6 cellular contexts compared by ENCODE assay signal in the genomic region with DNA sequence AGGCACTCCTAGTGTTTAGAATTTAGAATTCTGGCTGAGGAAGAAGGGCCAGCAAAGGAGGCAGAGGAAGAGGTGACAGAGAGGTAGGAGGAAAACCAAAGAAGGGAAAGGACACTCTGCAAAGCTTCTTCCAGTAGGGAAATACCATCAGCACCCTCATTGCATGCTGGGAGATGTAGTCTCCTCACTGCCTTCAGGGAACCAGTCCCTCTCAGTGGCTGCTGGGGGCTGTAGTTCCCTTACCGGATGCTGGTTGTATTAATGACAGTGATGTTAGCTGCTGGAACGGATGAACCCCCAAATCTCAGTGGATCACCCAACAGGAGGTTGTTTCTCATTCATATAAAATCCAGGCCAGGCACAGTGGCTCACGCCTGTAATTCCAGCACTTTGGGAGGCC. TPM values are rescaled to one million over a fixed set of nuclear protein-coding genes. Genes with fewer than 3 reads are reported as not detected.
DNase-seq lines count a peak whose midpoint lies in the region; ATAC-seq and TF ChIP-seq lines count a peak whose summit lies in the region.

No MANE protein-coding gene starts in this region.

- H3K27ac Mint-ChIP-seq in HFFc6 = no peak overlapping the region

- peaks cover 13% of the 10 kb centered on the region for H3K36me3 Mint-ChIP-seq in HFFc6 (ENCODE audit: low read depth)

- H3K27me3 Mint-ChIP-seq in HFFc6 (ENCODE audit: insufficient read depth) = peaks cover 3% of the 10 kb centered on the region

- DNase-seq in DMS153 treated with DMSO at 0.1 percent for 48 hours (lab: John Stamatoyannopoulos, UW; ENCODE audit: unreplicated experiment) = peak; percentile 58
- DNase-seq in HFFc6 = peak; percentile 54
- DNase-seq in SW480 (ENCODE audit: low spot score) = peak; percentile 77
- peak; percentile 39 for DNase-seq in globus pallidus (ENCODE audit: low spot score)
- DNase-seq in putamen (ENCODE audit: low spot score) = no peak

- no peak overlapping the region for H3K4me3 Mint-ChIP-seq in HFFc6

- no peak for TF ChIP-seq CTCF in HFFc6 (IDR thresholded peaks at IDR 0.05)

- H3K9me3 Mint-ChIP-seq in HFFc6 = peaks cover 10% of the 10 kb centered on the region

- no peak for ATAC-seq in HG03139 (IDR thresholded peaks at IDR 0.05; ENCODE audit: unreplicated experiment)

- peaks cover 25% of the 10 kb centered on the region for H3K4me1 Mint-ChIP-seq in HFFc6 (ENCODE audit: low read depth)

RNA-seq across cellular contexts. Expression of a gene that starts 10.1 kb away (rescaled TPM):
- 1 to 10 TPM; 2.8 to 4.4 (median 3.1) TPM for total RNA-seq in HFFc6 (2021; fragmentation: NEBNext Ultra II Directional; extraction: Animal tissue kit (Norgen Biotek cat#: 25700))

RNA-seq across cellular contexts. Expression of a gene that starts 12.3 kb away (rescaled TPM):
- 100 to 1,000 TPM; 354 to 455 (median 395) TPM for total RNA-seq in HFFc6 (2021; fragmentation: NEBNext Ultra II Directional; extraction: Animal tissue kit (Norgen Biotek cat#: 25700))

RNA-seq across cellular contexts. Expression of a gene that starts 39.4 kb away (rescaled TPM):
- total RNA-seq in HFFc6 (2021; fragmentation: NEBNext Ultra II Directional; extraction: Animal tissue kit (Norgen Biotek cat#: 25700)) = not detected

RNA-seq across cellular contexts. Expression of a gene that starts 39.9 kb away (rescaled TPM):
- 1 to 10 TPM; 5.9 to 9.7 (median 7.7) TPM for total RNA-seq in HFFc6 (2021; fragmentation: NEBNext Ultra II Directional; extraction: Animal tissue kit (Norgen Biotek cat#: 25700))

RNA-seq across cellular contexts. Expression of a gene that starts 42.2 kb away (rescaled TPM):
- 10 to 100 TPM; 36.2 to 53.5 (median 41.7) TPM for total RNA-seq in HFFc6 (2021; fragmentation: NEBNext Ultra II Directional; extraction: Animal tissue kit (Norgen Biotek cat#: 25700))
